In genomic region chr19:49829200-49829599, GRCh38 we compare ENCODE assay signal across 31 cellular contexts.
"Had no signal": no experiment of that assay in that cellular context is flagged by ENCODE, and none has a peak within 500 bp of the region (broad histone marks: within the 10 kb centered on the region; RNA-seq: fewer than 3 reads in every experiment).

No MANE protein-coding gene starts in this region.

- H3K4me1 Mint-ChIP-seq: WTC11 had no signal

- H3K27me3 ChIP-seq: ascending aorta, breast epithelium, cardiac muscle cell, colonic mucosa, esophagus squamous epithelium had no signal

- H3K27ac ChIP-seq: ascending aorta, breast epithelium, cardiac muscle cell, colonic mucosa, epithelial cell of prostate, esophagus squamous epithelium had no signal

- H3K9me3 Mint-ChIP-seq: activated CD4-positive, alpha-beta memory T cell treated with anti-CD3 and anti-CD28 coated beads, Interleukin-2, amount 10 ng/mL, durations not matched to agents 7 days and 5 days; activated CD4-positive, alpha-beta T cell treated with anti-CD3 and anti-CD28 coated beads, Interleukin-2, amount 10 ng/mL, durations not matched to agents 7 days and 5 days; activated naive CD4-positive, alpha-beta T cell treated with anti-CD3 and anti-CD28 coated beads, Interleukin-2, amount 10 ng/mL, durations not matched to agents 7 days and 5 days; activated naive CD4-positive, alpha-beta T cell treated with anti-CD3 and anti-CD28 coated beads, Interleukin-2, amount 50 U/mL, for 72 hours; activated naive CD8-positive, alpha-beta T cell treated with anti-CD3 and anti-CD28 coated beads, Interleukin-2, amount 10 ng/mL, durations not matched to agents 7 days and 5 days; activated T-cell treated with anti-CD3 and anti-CD28 coated beads, Interleukin-2, amount 50 U/mL, for 24 hours; activated T-cell treated with anti-CD3 and anti-CD28 coated beads, Interleukin-2, amount 50 U/mL, for 72 hours; brain; T-helper 2 cell treated with Interferon-gamma antibody and Interleukin-4, amounts not matched to agents 5 μg/mL and 100 μg/mL, for 36 hours; WTC11 had no signal

- H3K4me1 ChIP-seq: ascending aorta, breast epithelium, colonic mucosa, esophagus squamous epithelium had no signal

- H3K9me3 ChIP-seq: ascending aorta, breast epithelium, colonic mucosa, esophagus squamous epithelium had no signal

- DNase-seq: activated CD4-positive, alpha-beta memory T cell treated with anti-CD3 and anti-CD28 coated beads, Interleukin-2, amount 10 ng/mL, durations not matched to agents 7 days and 5 days; activated CD4-positive, alpha-beta T cell treated with anti-CD3 and anti-CD28 coated beads for 1 hour; activated CD4-positive, alpha-beta T cell treated with anti-CD3 and anti-CD28 coated beads for 4 hours; activated CD4-positive, alpha-beta T cell treated with anti-CD3 and anti-CD28 coated beads, Interleukin-2, amount 10 ng/mL, durations not matched to agents 7 days and 5 days; activated CD4-positive, alpha-beta T cell treated with anti-CD3 and anti-CD28 coated beads, Interleukin-2, amount 50 U/mL, for 4 hours; activated CD8-positive, alpha-beta memory T cell treated with anti-CD3 and anti-CD28 coated beads, Interleukin-2, amount 50 U/mL, for 48 hours; activated gamma-delta T cell; activated naive CD4-positive, alpha-beta T cell; activated naive CD4-positive, alpha-beta T cell treated with anti-CD3 and anti-CD28 coated beads, Interleukin-2, amount 10 ng/mL, durations not matched to agents 7 days and 5 days; activated naive CD8-positive, alpha-beta T cell treated with anti-CD3 and anti-CD28 coated beads, Interleukin-2, amount 10 ng/mL, durations not matched to agents 7 days and 5 days; activated T-cell treated with anti-CD3 and anti-CD28 coated beads for 4 hours; activated T-cell treated with anti-CD3 and anti-CD28 coated beads, Interleukin-2, amount 50 U/mL, for 24 hours; activated T-cell treated with anti-CD3 and anti-CD28 coated beads, Interleukin-2, amount 50 U/mL, for 72 hours; central memory CD4-positive, alpha-beta T cell; cerebellar nuclear complex; colonic mucosa; effector CD8-positive, alpha-beta T cell; esophagus squamous epithelium; foreskin melanocyte; head of caudate nucleus; T-helper 1 cell; T-helper 17 cell; T1000 had no signal

- H3K36me3 ChIP-seq: breast epithelium, colonic mucosa had no signal

- H3K4me3 ChIP-seq: ascending aorta, breast epithelium, cardiac muscle cell, colonic mucosa, esophagus squamous epithelium had no signal

- H3K4me3 Mint-ChIP-seq: activated CD4-positive, alpha-beta memory T cell treated with anti-CD3 and anti-CD28 coated beads, Interleukin-2, amount 10 ng/mL, durations not matched to agents 7 days and 5 days; activated CD4-positive, alpha-beta T cell treated with anti-CD3 and anti-CD28 coated beads, Interleukin-2, amount 10 ng/mL, durations not matched to agents 7 days and 5 days; activated naive CD4-positive, alpha-beta T cell treated with anti-CD3 and anti-CD28 coated beads, Interleukin-2, amount 10 ng/mL, durations not matched to agents 7 days and 5 days; activated naive CD8-positive, alpha-beta T cell treated with anti-CD3 and anti-CD28 coated beads, Interleukin-2, amount 10 ng/mL, durations not matched to agents 7 days and 5 days; activated T-cell treated with anti-CD3 and anti-CD28 coated beads, Interleukin-2, amount 50 U/mL, for 24 hours; activated T-cell treated with anti-CD3 and anti-CD28 coated beads, Interleukin-2, amount 50 U/mL, for 72 hours; brain; T-helper 17 cell; T-helper 2 cell treated with Interferon-gamma antibody and Interleukin-4, amounts not matched to agents 5 μg/mL and 100 μg/mL, for 36 hours; WTC11 had no signal

- ATAC-seq: activated naive CD4-positive, alpha-beta T cell treated with anti-CD3 and anti-CD28 coated beads, Interleukin-2, amount 50 U/mL, for 72 hours; activated T-cell treated with anti-CD3 and anti-CD28 coated beads, Interleukin-2, amount 50 U/mL, for 72 hours; T-helper 17 cell; WTC11 had no signal

- H3K27me3 Mint-ChIP-seq: activated CD4-positive, alpha-beta memory T cell treated with anti-CD3 and anti-CD28 coated beads, Interleukin-2, amount 10 ng/mL, durations not matched to agents 7 days and 5 days; activated CD4-positive, alpha-beta T cell treated with anti-CD3 and anti-CD28 coated beads, Interleukin-2, amount 10 ng/mL, durations not matched to agents 7 days and 5 days; activated naive CD4-positive, alpha-beta T cell treated with anti-CD3 and anti-CD28 coated beads, Interleukin-2, amount 10 ng/mL, durations not matched to agents 7 days and 5 days; activated naive CD8-positive, alpha-beta T cell treated with anti-CD3 and anti-CD28 coated beads, Interleukin-2, amount 10 ng/mL, durations not matched to agents 7 days and 5 days; activated T-cell treated with anti-CD3 and anti-CD28 coated beads, Interleukin-2, amount 50 U/mL, for 24 hours; T-helper 17 cell had no signal

- H3K27ac Mint-ChIP-seq: activated CD4-positive, alpha-beta memory T cell treated with anti-CD3 and anti-CD28 coated beads, Interleukin-2, amount 10 ng/mL, durations not matched to agents 7 days and 5 days; activated naive CD4-positive, alpha-beta T cell treated with anti-CD3 and anti-CD28 coated beads, Interleukin-2, amount 10 ng/mL, durations not matched to agents 7 days and 5 days; activated naive CD8-positive, alpha-beta T cell treated with anti-CD3 and anti-CD28 coated beads, Interleukin-2, amount 10 ng/mL, durations not matched to agents 7 days and 5 days; activated T-cell treated with anti-CD3 and anti-CD28 coated beads, Interleukin-2, amount 50 U/mL, for 24 hours; activated T-cell treated with anti-CD3 and anti-CD28 coated beads, Interleukin-2, amount 50 U/mL, for 72 hours; T-helper 17 cell; T-helper 2 cell treated with Interferon-gamma antibody and Interleukin-4, amounts not matched to agents 5 μg/mL and 100 μg/mL, for 36 hours; WTC11 had no signal
